1 cellular context compared by ENCODE assay signal in genomic region chr13:84255226-84255625, GRCh38.
TF ChIP-seq lines count a peak whose summit lies in the region.

No MANE protein-coding gene starts in this region.

TF ChIP-seq in GM23338, 12 proteins besides CTCF, POLR2A, EP300 and RAD21 (continued from another document):
- TF ChIP-seq NANOG (IDR thresholded peaks at IDR 0.05; ENCODE audit: borderline replicate concordance) (no peak), ETS1 (IDR thresholded peaks at IDR 0.05) (no peak), ZNF331 (CRISPR knock-in tag; IDR thresholded peaks at IDR 0.05; ENCODE audit: low read depth) (no peak), ZNF114 (CRISPR knock-in tag; IDR thresholded peaks at IDR 0.05) (no peak), CREB1 (CRISPR knock-in tag; IDR thresholded peaks at IDR 0.05; ENCODE audit: low read depth) (no peak), STAT1 (IDR thresholded peaks at IDR 0.05; ENCODE audit: unreplicated experiment) (no peak), EZH2phosphoT487 (IDR thresholded peaks at IDR 0.05; ENCODE audit: unreplicated experiment) (no peak)
TF ChIP-seq in GM23338: peak in this region for 0.
